Comparison of ENCODE assay signal across 1 cellular context in genomic region chr1:15628003-15628402, GRCh38.
A peak's percentile ranks its signal among the peaks of the same experiment; 100 is the strongest.
TF ChIP-seq lines count a peak whose summit lies in the region.

No MANE protein-coding gene starts in this region.

TF ChIP-seq in K562, 482 proteins besides CTCF, POLR2A, EP300 and RAD21 (continued from another document):
- TF ChIP-seq, protein P1, sequence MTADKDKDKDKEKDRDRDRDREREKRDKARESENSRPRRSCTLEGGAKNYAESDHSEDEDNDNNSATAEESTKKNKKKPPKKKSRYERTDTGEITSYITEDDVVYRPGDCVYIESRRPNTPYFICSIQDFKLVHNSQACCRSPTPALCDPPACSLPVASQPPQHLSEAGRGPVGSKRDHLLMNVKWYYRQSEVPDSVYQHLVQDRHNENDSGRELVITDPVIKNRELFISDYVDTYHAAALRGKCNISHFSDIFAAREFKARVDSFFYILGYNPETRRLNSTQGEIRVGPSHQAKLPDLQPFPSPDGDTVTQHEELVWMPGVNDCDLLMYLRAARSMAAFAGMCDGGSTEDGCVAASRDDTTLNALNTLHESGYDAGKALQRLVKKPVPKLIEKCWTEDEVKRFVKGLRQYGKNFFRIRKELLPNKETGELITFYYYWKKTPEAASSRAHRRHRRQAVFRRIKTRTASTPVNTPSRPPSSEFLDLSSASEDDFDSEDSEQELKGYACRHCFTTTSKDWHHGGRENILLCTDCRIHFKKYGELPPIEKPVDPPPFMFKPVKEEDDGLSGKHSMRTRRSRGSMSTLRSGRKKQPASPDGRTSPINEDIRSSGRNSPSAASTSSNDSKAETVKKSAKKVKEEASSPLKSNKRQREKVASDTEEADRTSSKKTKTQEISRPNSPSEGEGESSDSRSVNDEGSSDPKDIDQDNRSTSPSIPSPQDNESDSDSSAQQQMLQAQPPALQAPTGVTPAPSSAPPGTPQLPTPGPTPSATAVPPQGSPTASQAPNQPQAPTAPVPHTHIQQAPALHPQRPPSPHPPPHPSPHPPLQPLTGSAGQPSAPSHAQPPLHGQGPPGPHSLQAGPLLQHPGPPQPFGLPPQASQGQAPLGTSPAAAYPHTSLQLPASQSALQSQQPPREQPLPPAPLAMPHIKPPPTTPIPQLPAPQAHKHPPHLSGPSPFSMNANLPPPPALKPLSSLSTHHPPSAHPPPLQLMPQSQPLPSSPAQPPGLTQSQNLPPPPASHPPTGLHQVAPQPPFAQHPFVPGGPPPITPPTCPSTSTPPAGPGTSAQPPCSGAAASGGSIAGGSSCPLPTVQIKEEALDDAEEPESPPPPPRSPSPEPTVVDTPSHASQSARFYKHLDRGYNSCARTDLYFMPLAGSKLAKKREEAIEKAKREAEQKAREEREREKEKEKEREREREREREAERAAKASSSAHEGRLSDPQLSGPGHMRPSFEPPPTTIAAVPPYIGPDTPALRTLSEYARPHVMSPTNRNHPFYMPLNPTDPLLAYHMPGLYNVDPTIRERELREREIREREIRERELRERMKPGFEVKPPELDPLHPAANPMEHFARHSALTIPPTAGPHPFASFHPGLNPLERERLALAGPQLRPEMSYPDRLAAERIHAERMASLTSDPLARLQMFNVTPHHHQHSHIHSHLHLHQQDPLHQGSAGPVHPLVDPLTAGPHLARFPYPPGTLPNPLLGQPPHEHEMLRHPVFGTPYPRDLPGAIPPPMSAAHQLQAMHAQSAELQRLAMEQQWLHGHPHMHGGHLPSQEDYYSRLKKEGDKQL (CRISPR knock-in tag; IDR thresholded peaks at IDR 0.05; ENCODE audit: borderline replicate concordance): no peak
- TF ChIP-seq NBN (IDR thresholded peaks at IDR 0.05; ENCODE audit: low read depth) (0 out of 2 replicates have a peak, but pooled peaks have one; percentile 32), HNRNPUL1 (IDR thresholded peaks at IDR 0.05; ENCODE audit: low read length) (no peak), ZNF239 (CRISPR knock-in tag; IDR thresholded peaks at IDR 0.05) (no peak), BRCA1 (IDR thresholded peaks at IDR 0.05) (no peak), BRCA1 (CRISPR knock-in tag; IDR thresholded peaks at IDR 0.05) (no peak), CBFA2T2 (conservative IDR thresholded peaks at IDR 0.05) (peak; percentile 83), FOXM1 (IDR thresholded peaks at IDR 0.05; ENCODE audit: low read depth) (peak; percentile 55; the same call in 1 of the 2 replicates), FOXM1 (CRISPR knock-in tag; IDR thresholded peaks at IDR 0.05; ENCODE audit: low read depth) (no peak), DMBX1 (CRISPR knock-in tag; IDR thresholded peaks at IDR 0.05; ENCODE audit: borderline replicate concordance) (peak; percentile 54; the same call in 1 of the 2 replicates), ZNF77 (CRISPR knock-in tag; IDR thresholded peaks at IDR 0.05) (no peak), PTTG1 (tag; IDR thresholded peaks at IDR 0.05; ENCODE audit: low read depth) (no peak), ZEB2 (IDR thresholded peaks at IDR 0.05) (0 out of 2 replicates have a peak, but pooled peaks have one; percentile 13), TEAD4 (IDR thresholded peaks at IDR 0.05; ENCODE audit: low read length) (peak; percentile 89), TEAD4 (CRISPR knock-in tag; IDR thresholded peaks at IDR 0.05; ENCODE audit: borderline replicate concordance) (no peak), DACH1 (IDR thresholded peaks at IDR 0.05; ENCODE audit: partially characterized antibody) (peak; percentile 21), GATAD2B (IDR thresholded peaks at IDR 0.05; ENCODE audit: borderline replicate concordance) (peak; percentile 61; the same call in 1 of the 2 replicates), MTA3 (IDR thresholded peaks at IDR 0.05; ENCODE audit: borderline replicate concordance) (0 out of 2 replicates have a peak, but pooled peaks have one; percentile 12), ETS2 (tag; IDR thresholded peaks at IDR 0.05; ENCODE audit: borderline replicate concordance, poor library complexity, severe bottlenecking) (no peak), SOX6 (IDR thresholded peaks at IDR 0.05) (peak; percentile 68), TCF3 (CRISPR knock-in tag; IDR thresholded peaks at IDR 0.05) (peak; percentile 82), GATAD2A (IDR thresholded peaks at IDR 0.05) (no peak), SMARCA4 (IDR thresholded peaks at IDR 0.05) (peak; percentile 80), NCOR1 (IDR thresholded peaks at IDR 0.05) (peak; percentile 83)
- TF ChIP-seq, protein P2, sequence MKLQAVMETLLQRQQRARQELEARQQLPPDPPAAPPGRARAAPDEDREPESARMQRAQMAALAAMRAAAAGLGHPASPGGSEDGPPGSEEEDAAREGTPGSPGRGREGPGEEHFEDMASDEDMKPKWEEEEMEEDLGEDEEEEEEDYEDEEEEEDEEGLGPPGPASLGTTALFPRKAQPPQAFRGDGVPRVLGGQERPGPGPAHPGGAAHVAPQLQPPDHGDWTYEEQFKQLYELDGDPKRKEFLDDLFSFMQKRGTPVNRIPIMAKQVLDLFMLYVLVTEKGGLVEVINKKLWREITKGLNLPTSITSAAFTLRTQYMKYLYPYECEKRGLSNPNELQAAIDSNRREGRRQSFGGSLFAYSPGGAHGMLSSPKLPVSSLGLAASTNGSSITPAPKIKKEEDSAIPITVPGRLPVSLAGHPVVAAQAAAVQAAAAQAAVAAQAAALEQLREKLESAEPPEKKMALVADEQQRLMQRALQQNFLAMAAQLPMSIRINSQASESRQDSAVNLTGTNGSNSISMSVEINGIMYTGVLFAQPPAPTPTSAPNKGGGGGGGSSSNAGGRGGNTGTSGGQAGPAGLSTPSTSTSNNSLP (IDR thresholded peaks at IDR 0.05; ENCODE audit: borderline replicate concordance, low read depth, low read length): no peak
- TF ChIP-seq, protein P3, sequence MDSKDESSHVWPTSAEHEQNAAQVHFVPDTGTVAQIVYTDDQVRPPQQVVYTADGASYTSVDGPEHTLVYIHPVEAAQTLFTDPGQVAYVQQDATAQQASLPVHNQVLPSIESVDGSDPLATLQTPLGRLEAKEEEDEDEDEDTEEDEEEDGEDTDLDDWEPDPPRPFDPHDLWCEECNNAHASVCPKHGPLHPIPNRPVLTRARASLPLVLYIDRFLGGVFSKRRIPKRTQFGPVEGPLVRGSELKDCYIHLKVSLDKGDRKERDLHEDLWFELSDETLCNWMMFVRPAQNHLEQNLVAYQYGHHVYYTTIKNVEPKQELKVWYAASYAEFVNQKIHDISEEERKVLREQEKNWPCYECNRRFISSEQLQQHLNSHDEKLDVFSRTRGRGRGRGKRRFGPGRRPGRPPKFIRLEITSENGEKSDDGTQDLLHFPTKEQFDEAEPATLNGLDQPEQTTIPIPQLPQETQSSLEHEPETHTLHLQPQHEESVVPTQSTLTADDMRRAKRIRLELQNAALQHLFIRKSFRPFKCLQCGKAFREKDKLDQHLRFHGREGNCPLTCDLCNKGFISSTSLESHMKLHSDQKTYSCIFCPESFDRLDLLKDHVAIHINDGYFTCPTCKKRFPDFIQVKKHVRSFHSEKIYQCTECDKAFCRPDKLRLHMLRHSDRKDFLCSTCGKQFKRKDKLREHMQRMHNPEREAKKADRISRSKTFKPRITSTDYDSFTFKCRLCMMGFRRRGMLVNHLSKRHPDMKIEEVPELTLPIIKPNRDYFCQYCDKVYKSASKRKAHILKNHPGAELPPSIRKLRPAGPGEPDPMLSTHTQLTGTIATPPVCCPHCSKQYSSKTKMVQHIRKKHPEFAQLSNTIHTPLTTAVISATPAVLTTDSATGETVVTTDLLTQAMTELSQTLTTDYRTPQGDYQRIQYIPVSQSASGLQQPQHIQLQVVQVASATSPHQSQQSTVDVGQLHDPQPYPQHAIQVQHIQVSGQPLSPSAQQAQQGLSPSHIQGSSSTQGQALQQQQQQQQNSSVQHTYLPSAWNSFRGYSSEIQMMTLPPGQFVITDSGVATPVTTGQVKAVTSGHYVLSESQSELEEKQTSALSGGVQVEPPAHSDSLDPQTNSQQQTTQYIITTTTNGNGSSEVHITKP (IDR thresholded peaks at IDR 0.05; ENCODE audit: partially characterized antibody): no peak
- TF ChIP-seq, protein P4, sequence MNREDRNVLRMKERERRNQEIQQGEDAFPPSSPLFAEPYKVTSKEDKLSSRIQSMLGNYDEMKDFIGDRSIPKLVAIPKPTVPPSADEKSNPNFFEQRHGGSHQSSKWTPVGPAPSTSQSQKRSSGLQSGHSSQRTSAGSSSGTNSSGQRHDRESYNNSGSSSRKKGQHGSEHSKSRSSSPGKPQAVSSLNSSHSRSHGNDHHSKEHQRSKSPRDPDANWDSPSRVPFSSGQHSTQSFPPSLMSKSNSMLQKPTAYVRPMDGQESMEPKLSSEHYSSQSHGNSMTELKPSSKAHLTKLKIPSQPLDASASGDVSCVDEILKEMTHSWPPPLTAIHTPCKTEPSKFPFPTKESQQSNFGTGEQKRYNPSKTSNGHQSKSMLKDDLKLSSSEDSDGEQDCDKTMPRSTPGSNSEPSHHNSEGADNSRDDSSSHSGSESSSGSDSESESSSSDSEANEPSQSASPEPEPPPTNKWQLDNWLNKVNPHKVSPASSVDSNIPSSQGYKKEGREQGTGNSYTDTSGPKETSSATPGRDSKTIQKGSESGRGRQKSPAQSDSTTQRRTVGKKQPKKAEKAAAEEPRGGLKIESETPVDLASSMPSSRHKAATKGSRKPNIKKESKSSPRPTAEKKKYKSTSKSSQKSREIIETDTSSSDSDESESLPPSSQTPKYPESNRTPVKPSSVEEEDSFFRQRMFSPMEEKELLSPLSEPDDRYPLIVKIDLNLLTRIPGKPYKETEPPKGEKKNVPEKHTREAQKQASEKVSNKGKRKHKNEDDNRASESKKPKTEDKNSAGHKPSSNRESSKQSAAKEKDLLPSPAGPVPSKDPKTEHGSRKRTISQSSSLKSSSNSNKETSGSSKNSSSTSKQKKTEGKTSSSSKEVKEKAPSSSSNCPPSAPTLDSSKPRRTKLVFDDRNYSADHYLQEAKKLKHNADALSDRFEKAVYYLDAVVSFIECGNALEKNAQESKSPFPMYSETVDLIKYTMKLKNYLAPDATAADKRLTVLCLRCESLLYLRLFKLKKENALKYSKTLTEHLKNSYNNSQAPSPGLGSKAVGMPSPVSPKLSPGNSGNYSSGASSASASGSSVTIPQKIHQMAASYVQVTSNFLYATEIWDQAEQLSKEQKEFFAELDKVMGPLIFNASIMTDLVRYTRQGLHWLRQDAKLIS (CRISPR knock-in tag; IDR thresholded peaks at IDR 0.05): peak; percentile 43; the same call in 1 of the 2 replicates
TF ChIP-seq in K562: peak in this region for 48.
